In genomic region chr4:102404551-102404969, GRCh38 we compare ENCODE assay signal across 17 cellular contexts. TPM values are rescaled to one million over a fixed set of nuclear protein-coding genes. Genes with fewer than 3 reads are reported as not detected.
DNase-seq lines count a peak whose midpoint lies in the region; TF ChIP-seq lines count a peak whose summit lies in the region.
"Had no signal": no experiment of that assay in that cellular context is flagged by ENCODE, and none has a peak within 500 bp of the region (broad histone marks: within the 10 kb centered on the region; RNA-seq: fewer than 3 reads in every experiment).

No MANE protein-coding gene starts in this region.

- TF ChIP-seq CTCF in CD14-positive monocyte (IDR thresholded peaks at IDR 0.05) (no peak), right atrium auricular region (IDR thresholded peaks at IDR 0.05) (no peak)

- H3K4me1 ChIP-seq in CD4-positive, alpha-beta memory T cell (ENCODE audit: insufficient read depth, low read length) = no peaks in the 10 kb centered on the region
- no peaks in the 10 kb centered on the region for H3K4me1 ChIP-seq in right atrium auricular region

- intact Hi-C loops in CD14-positive monocyte (cut with micrococcal nuclease) = no loop called here
- intact Hi-C loops in CD4-positive, alpha-beta memory T cell (cut with micrococcal nuclease) = no loop called here

- peaks cover 0 to 8% (median 5%) of the 10 kb centered on the region in 3 donors for H3K27me3 Mint-ChIP-seq in CD14-positive monocyte (ENCODE audit: low read depth in 3 of 3)
- H3K27me3 Mint-ChIP-seq in CD4-positive, alpha-beta memory T cell = no peaks in the 10 kb centered on the region
- H3K27me3 Mint-ChIP-seq: activated CD4-positive, alpha-beta memory T cell treated with anti-CD3 and anti-CD28 coated beads for 36 hours; activated naive CD8-positive, alpha-beta T cell treated with anti-CD3 and anti-CD28 coated beads for 36 hours had no signal

- no peaks in the 10 kb centered on the region for H3K36me3 Mint-ChIP-seq in CD14-positive monocyte
- H3K36me3 Mint-ChIP-seq in CD4-positive, alpha-beta memory T cell = no peaks in the 10 kb centered on the region
- H3K36me3 Mint-ChIP-seq: activated CD4-positive, alpha-beta memory T cell treated with anti-CD3 and anti-CD28 coated beads for 36 hours; activated naive CD8-positive, alpha-beta T cell treated with anti-CD3 and anti-CD28 coated beads for 36 hours had no signal

- H3K9me3 ChIP-seq in CD4-positive, alpha-beta memory T cell (ENCODE audit: control insufficient read depth in 1 of 2, low read length in 2 of 2) = no peaks in the 10 kb centered on the region
- H3K9me3 ChIP-seq in right atrium auricular region = no peaks in the 10 kb centered on the region

- CTCF ChIA-PET in CD4-positive, alpha-beta memory T cell (lab: Charles Lee; ENCODE audit: partially characterized antibody) = interaction anchor here (0.6 to 1.1 kb wide), 2 partner anchors 26 to 44 kb away, joined by 6 read pairs; no protein-coding TSS in a partner anchor

- no peak overlapping the region for H3K4me3 ChIP-seq in CD4-positive, alpha-beta memory T cell (ENCODE audit: low read length in 2 of 2)
- H3K4me3 ChIP-seq in right atrium auricular region = no peak overlapping the region

- H3K36me3 ChIP-seq in CD4-positive, alpha-beta memory T cell (ENCODE audit: insufficient read depth, low read length) = no peaks in the 10 kb centered on the region
- no peaks in the 10 kb centered on the region for H3K36me3 ChIP-seq in right atrium auricular region

- no peak for DNase-seq in CD14-positive monocyte (ENCODE audit: low spot score)
- DNase-seq in NCI-H460 (ENCODE audit: extremely low read depth, low read depth) = peak; percentile 72
- DNase-seq in fibroblast of gingiva (ENCODE audit: low read depth) = peak; percentile 93
- peak; percentile 23 for DNase-seq in pons (ENCODE audit: low spot score)
- DNase-seq in CD4-positive, alpha-beta memory T cell = no peak
- no peak for DNase-seq in globus pallidus (ENCODE audit: low spot score)
- DNase-seq in right atrium auricular region (ENCODE audit: low spot score) = no peak
- no peak for DNase-seq in NCI-H2196 treated with DMSO at 0.1 percent for 48 hours (lab: John Stamatoyannopoulos, UW; ENCODE audit: unreplicated experiment)
- DNase-seq: activated CD4-positive, alpha-beta memory T cell treated with anti-CD3 and anti-CD28 coated beads for 36 hours; activated naive CD8-positive, alpha-beta T cell treated with anti-CD3 and anti-CD28 coated beads for 36 hours; activated T-cell treated with anti-CD3 and anti-CD28 coated beads, Interleukin-2, amount 50 U/mL, for 72 hours; Calu3; NCI-H2081 treated with DMSO at 0.1 percent for 48 hours; NCI-H774; occipital lobe; RPMI8226; SW 1271 had no signal

- peak overlapping the region in 1 of 2 donors; percentile 30 for H3K4me3 Mint-ChIP-seq in CD14-positive monocyte
- H3K4me3 Mint-ChIP-seq in CD4-positive, alpha-beta memory T cell = no peak overlapping the region
- H3K4me3 Mint-ChIP-seq: activated CD4-positive, alpha-beta memory T cell treated with anti-CD3 and anti-CD28 coated beads for 36 hours; activated naive CD8-positive, alpha-beta T cell treated with anti-CD3 and anti-CD28 coated beads for 36 hours; activated T-cell treated with anti-CD3 and anti-CD28 coated beads, Interleukin-2, amount 50 U/mL, for 72 hours had no signal

- no peaks in the 10 kb centered on the region for H3K9me3 Mint-ChIP-seq in CD14-positive monocyte
- no peaks in the 10 kb centered on the region for H3K9me3 Mint-ChIP-seq in CD4-positive, alpha-beta memory T cell
- H3K9me3 Mint-ChIP-seq: activated CD4-positive, alpha-beta memory T cell treated with anti-CD3 and anti-CD28 coated beads for 36 hours; activated naive CD8-positive, alpha-beta T cell treated with anti-CD3 and anti-CD28 coated beads for 36 hours; activated T-cell treated with anti-CD3 and anti-CD28 coated beads, Interleukin-2, amount 50 U/mL, for 72 hours had no signal

- POLR2A ChIA-PET in CD4-positive, alpha-beta memory T cell (lab: Charles Lee; ENCODE audit: partially characterized antibody) = interaction anchor here (0.6 kb wide), 1 partner anchor 9 kb away, joined by 3 read pairs; no protein-coding TSS in a partner anchor

- peak overlapping the region in 5 of 7 donors; percentile 21 to 89 (median 73) for H3K27ac Mint-ChIP-seq in CD14-positive monocyte
- no peak overlapping the region for H3K27ac Mint-ChIP-seq in CD4-positive, alpha-beta memory T cell
- H3K27ac Mint-ChIP-seq: activated CD4-positive, alpha-beta memory T cell treated with anti-CD3 and anti-CD28 coated beads for 36 hours; activated naive CD8-positive, alpha-beta T cell treated with anti-CD3 and anti-CD28 coated beads for 36 hours; activated T-cell treated with anti-CD3 and anti-CD28 coated beads, Interleukin-2, amount 50 U/mL, for 72 hours had no signal

- no peaks in the 10 kb centered on the region for H3K27me3 ChIP-seq in CD4-positive, alpha-beta memory T cell (ENCODE audit: insufficient read depth, low read length)
- H3K27me3 ChIP-seq in right atrium auricular region = no peaks in the 10 kb centered on the region

- H3K27ac ChIP-seq in CD4-positive, alpha-beta memory T cell (ENCODE audit: low read depth, low read length) = no peak overlapping the region
- H3K27ac ChIP-seq in right atrium auricular region = no peak overlapping the region

- H3K4me1 Mint-ChIP-seq in CD14-positive monocyte = peaks cover 36% of the 10 kb centered on the region
- no peaks in the 10 kb centered on the region for H3K4me1 Mint-ChIP-seq in CD4-positive, alpha-beta memory T cell
- H3K4me1 Mint-ChIP-seq: activated naive CD8-positive, alpha-beta T cell treated with anti-CD3 and anti-CD28 coated beads for 36 hours had no signal

RNA-seq across cellular contexts. Expression of gene SLC39A8, which starts 59.3 kb away (rescaled TPM):
- 1 to 10 TPM; 6.1 to 7.8 TPM for polyA plus RNA-seq in CD14-positive monocyte
- total RNA-seq in NCI-H460 (2014; rRNA removed; shearing (Covaris generic)) = 650 and 658 TPM in 2 replicates
- 233 and 320 TPM in 2 replicates for polyA plus RNA-seq in NCI-H460 (2014; cell fraction: nucleus; rRNA removed)
- total RNA-seq in CD4-positive, alpha-beta memory T cell = 10 to 100 TPM; 24.6 to 25.7 TPM
- polyA plus RNA-seq in CD4-positive, alpha-beta memory T cell = 100 to 1,000 TPM in 1 of 2 donors, 10 to 100 TPM in 1; 52.5 to 112 TPM
- 100 to 1,000 TPM in 1 of 2 donors, 10 to 100 TPM in 1; 64.3 to 143 TPM for total RNA-seq in right atrium auricular region

Comparison
In these comparisons a context has a peak if more than half of its experiments do, and no peak if none do; other contexts are left out.
1. DNase-seq: peak in NCI-H460 (single experiment), fibroblast of gingiva (single experiment) and pons (single experiment); none in CD14-positive monocyte (single experiment), CD4-positive, alpha-beta memory T cell (0 of 5), globus pallidus (single experiment), right atrium auricular region (single experiment) and NCI-H2196 treated with DMSO at 0.1 percent for 48 hours (single experiment).
2. H3K27ac Mint-ChIP-seq: peak in CD14-positive monocyte (5 of 7); none in CD4-positive, alpha-beta memory T cell (0 of 7).